In genomic region chr12:62602445-62603060, GRCh38 we compare ENCODE assay signal across 1 cellular context.
A peak's percentile ranks its signal among the peaks of the same experiment; 100 is the strongest.
TF ChIP-seq lines count a peak whose summit lies in the region.

No MANE protein-coding gene starts in this region.

TF ChIP-seq in K562, 482 proteins besides CTCF, POLR2A, EP300 and RAD21 (continued from another document and continues in another):
- TF ChIP-seq, protein P1, sequence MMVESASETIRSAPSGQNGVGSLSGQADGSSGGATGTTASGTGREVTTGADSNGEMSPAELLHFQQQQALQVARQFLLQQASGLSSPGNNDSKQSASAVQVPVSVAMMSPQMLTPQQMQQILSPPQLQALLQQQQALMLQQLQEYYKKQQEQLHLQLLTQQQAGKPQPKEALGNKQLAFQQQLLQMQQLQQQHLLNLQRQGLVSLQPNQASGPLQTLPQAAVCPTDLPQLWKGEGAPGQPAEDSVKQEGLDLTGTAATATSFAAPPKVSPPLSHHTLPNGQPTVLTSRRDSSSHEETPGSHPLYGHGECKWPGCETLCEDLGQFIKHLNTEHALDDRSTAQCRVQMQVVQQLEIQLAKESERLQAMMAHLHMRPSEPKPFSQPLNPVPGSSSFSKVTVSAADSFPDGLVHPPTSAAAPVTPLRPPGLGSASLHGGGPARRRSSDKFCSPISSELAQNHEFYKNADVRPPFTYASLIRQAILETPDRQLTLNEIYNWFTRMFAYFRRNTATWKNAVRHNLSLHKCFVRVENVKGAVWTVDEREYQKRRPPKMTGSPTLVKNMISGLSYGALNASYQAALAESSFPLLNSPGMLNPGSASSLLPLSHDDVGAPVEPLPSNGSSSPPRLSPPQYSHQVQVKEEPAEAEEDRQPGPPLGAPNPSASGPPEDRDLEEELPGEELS (CRISPR knock-in tag; IDR thresholded peaks at IDR 0.05; ENCODE audit: borderline replicate concordance), result peak; percentile 75; the same call in 1 of the 2 replicates
- TF ChIP-seq ZNF165 (CRISPR knock-in tag; IDR thresholded peaks at IDR 0.05; ENCODE audit: borderline replicate concordance) (peak; percentile 98), RCOR1 (IDR thresholded peaks at IDR 0.05; ENCODE audit: borderline replicate concordance in 1 of 2, low read depth in 2 of 2, low read length in 2 of 2) (peak in 1 of 2 experiments; percentile 9; a peak in 1 of 4 replicates), ZHX1 (conservative IDR thresholded peaks at IDR 0.05; ENCODE audit: low read length) (peak; percentile 91; the same call in 1 of the 2 replicates), KDM5B (IDR thresholded peaks at IDR 0.05; ENCODE audit: insufficient replicate concordance, low read depth, low read length) (peak; percentile 81), NBN (IDR thresholded peaks at IDR 0.05; ENCODE audit: low read depth) (0 out of 2 replicates have a peak, but pooled peaks have one; percentile 71), POU5F1 (IDR thresholded peaks at IDR 0.05; ENCODE audit: borderline replicate concordance, low read depth, low read length, partially characterized antibody) (no peak), ZSCAN29 (IDR thresholded peaks at IDR 0.05) (no peak), HMG20B (CRISPR knock-in tag; IDR thresholded peaks at IDR 0.05) (0 out of 2 replicates have a peak, but pooled peaks have one; percentile 68), ZNF280A (IDR thresholded peaks at IDR 0.05; ENCODE audit: low read depth, partially characterized antibody) (no peak), ARID1B (IDR thresholded peaks at IDR 0.05) (peak; percentile 57), HSF4 (CRISPR knock-in tag; IDR thresholded peaks at IDR 0.05; ENCODE audit: borderline replicate concordance) (0 out of 2 replicates have a peak, but pooled peaks have one; percentile 37), ZSCAN32 (CRISPR knock-in tag; IDR thresholded peaks at IDR 0.05) (peak; percentile 37; the same call in 1 of the 2 replicates), ZNF174 (CRISPR knock-in tag; IDR thresholded peaks at IDR 0.05) (no peak), RBM14 (IDR thresholded peaks at IDR 0.05; ENCODE audit: borderline replicate concordance, insufficient read depth, low read depth, low read length) (0 out of 2 replicates have a peak, but pooled peaks have one; percentile 2), JUND (IDR thresholded peaks at IDR 0.05; ENCODE audit: borderline replicate concordance, low read depth, low read length) (no peak), JUND (tag; IDR thresholded peaks at IDR 0.05; ENCODE audit: borderline replicate concordance, low read depth, low read length) (no peak; the same call in 2 of the 3 replicates), KDM1A (IDR thresholded peaks at IDR 0.05) (no peak; a peak in 1 of 4 replicates), FOXA1 (IDR thresholded peaks at IDR 0.05; ENCODE audit: borderline replicate concordance) (no peak), NFXL1 (CRISPR knock-in tag; IDR thresholded peaks at IDR 0.05) (no peak; the same call in 1 of the 2 replicates), ELF4 (CRISPR knock-in tag; IDR thresholded peaks at IDR 0.05) (no peak), ZKSCAN8 (CRISPR knock-in tag; IDR thresholded peaks at IDR 0.05) (peak; percentile 85; the same call in 1 of the 2 replicates), MNT (conservative IDR thresholded peaks at IDR 0.05) (peak; percentile 93 to 94), MEIS2 (IDR thresholded peaks at IDR 0.05; ENCODE audit: partially characterized antibody) (peak; percentile 34), SRSF1 (IDR thresholded peaks at IDR 0.05; ENCODE audit: low read depth, low read length) (0 out of 2 replicates have a peak, but pooled peaks have one; percentile 48), TFAM (CRISPR knock-in tag; conservative IDR thresholded peaks at IDR 0.05) (no peak), MIER1 (IDR thresholded peaks at IDR 0.05; ENCODE audit: low read depth) (no peak), ZNF408 (CRISPR knock-in tag; IDR thresholded peaks at IDR 0.05; ENCODE audit: low read depth) (no peak), TARDBP (IDR thresholded peaks at IDR 0.05) (no peak), ZNF778 (CRISPR knock-in tag; IDR thresholded peaks at IDR 0.05) (no peak), CREB1 (IDR thresholded peaks at IDR 0.05) (no peak; the same call in 1 of the 2 replicates), CREB1 (CRISPR knock-in tag; IDR thresholded peaks at IDR 0.05) (peak; percentile 66), TRIM28 (IDR thresholded peaks at IDR 0.05) (no peak), ZNF12 (CRISPR knock-in tag; IDR thresholded peaks at IDR 0.05) (no peak), ZNF583 (CRISPR knock-in tag; IDR thresholded peaks at IDR 0.05) (peak; percentile 67; the same call in 1 of the 2 replicates), POLR2H (tag; IDR thresholded peaks at IDR 0.05; ENCODE audit: low read depth) (peak; percentile 88), CEBPB (tag; IDR thresholded peaks at IDR 0.05) (0 out of 2 replicates have a peak, but pooled peaks have one; percentile 14), SMAD1 (IDR thresholded peaks at IDR 0.05; ENCODE audit: low read depth, low read length, partially characterized antibody) (peak; percentile 29), MEF2D (tag; conservative IDR thresholded peaks at IDR 0.05; ENCODE audit: low read depth) (peak; percentile 76)
- TF ChIP-seq, protein P2, sequence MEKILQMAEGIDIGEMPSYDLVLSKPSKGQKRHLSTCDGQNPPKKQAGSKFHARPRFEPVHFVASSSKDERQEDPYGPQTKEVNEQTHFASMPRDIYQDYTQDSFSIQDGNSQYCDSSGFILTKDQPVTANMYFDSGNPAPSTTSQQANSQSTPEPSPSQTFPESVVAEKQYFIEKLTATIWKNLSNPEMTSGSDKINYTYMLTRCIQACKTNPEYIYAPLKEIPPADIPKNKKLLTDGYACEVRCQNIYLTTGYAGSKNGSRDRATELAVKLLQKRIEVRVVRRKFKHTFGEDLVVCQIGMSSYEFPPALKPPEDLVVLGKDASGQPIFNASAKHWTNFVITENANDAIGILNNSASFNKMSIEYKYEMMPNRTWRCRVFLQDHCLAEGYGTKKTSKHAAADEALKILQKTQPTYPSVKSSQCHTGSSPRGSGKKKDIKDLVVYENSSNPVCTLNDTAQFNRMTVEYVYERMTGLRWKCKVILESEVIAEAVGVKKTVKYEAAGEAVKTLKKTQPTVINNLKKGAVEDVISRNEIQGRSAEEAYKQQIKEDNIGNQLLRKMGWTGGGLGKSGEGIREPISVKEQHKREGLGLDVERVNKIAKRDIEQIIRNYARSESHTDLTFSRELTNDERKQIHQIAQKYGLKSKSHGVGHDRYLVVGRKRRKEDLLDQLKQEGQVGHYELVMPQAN (IDR thresholded peaks at IDR 0.05; ENCODE audit: borderline replicate concordance), result no peak
- TF ChIP-seq, protein P3, sequence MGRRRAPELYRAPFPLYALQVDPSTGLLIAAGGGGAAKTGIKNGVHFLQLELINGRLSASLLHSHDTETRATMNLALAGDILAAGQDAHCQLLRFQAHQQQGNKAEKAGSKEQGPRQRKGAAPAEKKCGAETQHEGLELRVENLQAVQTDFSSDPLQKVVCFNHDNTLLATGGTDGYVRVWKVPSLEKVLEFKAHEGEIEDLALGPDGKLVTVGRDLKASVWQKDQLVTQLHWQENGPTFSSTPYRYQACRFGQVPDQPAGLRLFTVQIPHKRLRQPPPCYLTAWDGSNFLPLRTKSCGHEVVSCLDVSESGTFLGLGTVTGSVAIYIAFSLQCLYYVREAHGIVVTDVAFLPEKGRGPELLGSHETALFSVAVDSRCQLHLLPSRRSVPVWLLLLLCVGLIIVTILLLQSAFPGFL (CRISPR knock-in tag; IDR thresholded peaks at IDR 0.05), result no peak
- TF ChIP-seq, protein P4, sequence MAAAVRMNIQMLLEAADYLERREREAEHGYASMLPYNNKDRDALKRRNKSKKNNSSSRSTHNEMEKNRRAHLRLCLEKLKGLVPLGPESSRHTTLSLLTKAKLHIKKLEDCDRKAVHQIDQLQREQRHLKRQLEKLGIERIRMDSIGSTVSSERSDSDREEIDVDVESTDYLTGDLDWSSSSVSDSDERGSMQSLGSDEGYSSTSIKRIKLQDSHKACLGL (CRISPR knock-in tag; IDR thresholded peaks at IDR 0.05; ENCODE audit: borderline replicate concordance, poor library complexity, severe bottlenecking), result no peak
- TF ChIP-seq, protein P5, sequence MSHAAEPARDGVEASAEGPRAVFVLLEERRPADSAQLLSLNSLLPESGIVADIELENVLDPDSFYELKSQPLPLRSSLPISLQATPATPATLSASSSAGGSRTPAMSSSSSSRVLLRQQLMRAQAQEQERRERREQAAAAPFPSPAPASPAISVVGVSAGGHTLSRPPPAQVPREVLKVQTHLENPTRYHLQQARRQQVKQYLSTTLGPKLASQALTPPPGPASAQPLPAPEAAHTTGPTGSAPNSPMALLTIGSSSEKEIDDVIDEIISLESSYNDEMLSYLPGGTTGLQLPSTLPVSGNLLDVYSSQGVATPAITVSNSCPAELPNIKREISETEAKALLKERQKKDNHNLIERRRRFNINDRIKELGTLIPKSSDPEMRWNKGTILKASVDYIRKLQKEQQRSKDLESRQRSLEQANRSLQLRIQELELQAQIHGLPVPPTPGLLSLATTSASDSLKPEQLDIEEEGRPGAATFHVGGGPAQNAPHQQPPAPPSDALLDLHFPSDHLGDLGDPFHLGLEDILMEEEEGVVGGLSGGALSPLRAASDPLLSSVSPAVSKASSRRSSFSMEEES (CRISPR knock-in tag; IDR thresholded peaks at IDR 0.05), result peak; percentile 98
- TF ChIP-seq, protein P6, sequence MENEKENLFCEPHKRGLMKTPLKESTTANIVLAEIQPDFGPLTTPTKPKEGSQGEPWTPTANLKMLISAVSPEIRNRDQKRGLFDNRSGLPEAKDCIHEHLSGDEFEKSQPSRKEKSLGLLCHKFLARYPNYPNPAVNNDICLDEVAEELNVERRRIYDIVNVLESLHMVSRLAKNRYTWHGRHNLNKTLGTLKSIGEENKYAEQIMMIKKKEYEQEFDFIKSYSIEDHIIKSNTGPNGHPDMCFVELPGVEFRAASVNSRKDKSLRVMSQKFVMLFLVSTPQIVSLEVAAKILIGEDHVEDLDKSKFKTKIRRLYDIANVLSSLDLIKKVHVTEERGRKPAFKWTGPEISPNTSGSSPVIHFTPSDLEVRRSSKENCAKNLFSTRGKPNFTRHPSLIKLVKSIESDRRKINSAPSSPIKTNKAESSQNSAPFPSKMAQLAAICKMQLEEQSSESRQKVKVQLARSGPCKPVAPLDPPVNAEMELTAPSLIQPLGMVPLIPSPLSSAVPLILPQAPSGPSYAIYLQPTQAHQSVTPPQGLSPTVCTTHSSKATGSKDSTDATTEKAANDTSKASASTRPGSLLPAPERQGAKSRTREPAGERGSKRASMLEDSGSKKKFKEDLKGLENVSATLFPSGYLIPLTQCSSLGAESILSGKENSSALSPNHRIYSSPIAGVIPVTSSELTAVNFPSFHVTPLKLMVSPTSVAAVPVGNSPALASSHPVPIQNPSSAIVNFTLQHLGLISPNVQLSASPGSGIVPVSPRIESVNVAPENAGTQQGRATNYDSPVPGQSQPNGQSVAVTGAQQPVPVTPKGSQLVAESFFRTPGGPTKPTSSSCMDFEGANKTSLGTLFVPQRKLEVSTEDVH (IDR thresholded peaks at IDR 0.05; ENCODE audit: low read depth, partially characterized antibody), result peak; percentile 78
- TF ChIP-seq, protein P7, sequence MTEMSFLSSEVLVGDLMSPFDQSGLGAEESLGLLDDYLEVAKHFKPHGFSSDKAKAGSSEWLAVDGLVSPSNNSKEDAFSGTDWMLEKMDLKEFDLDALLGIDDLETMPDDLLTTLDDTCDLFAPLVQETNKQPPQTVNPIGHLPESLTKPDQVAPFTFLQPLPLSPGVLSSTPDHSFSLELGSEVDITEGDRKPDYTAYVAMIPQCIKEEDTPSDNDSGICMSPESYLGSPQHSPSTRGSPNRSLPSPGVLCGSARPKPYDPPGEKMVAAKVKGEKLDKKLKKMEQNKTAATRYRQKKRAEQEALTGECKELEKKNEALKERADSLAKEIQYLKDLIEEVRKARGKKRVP (CRISPR knock-in tag; IDR thresholded peaks at IDR 0.05), result peak; percentile 75; the same call in 1 of the 2 replicates
